19 cellular contexts compared by ENCODE assay signal in genomic region chr14:78612666-78613065, GRCh38.
"Had no signal": no experiment of that assay in that cellular context is flagged by ENCODE, and none has a peak within 500 bp of the region (broad histone marks: within the 10 kb centered on the region; RNA-seq: fewer than 3 reads in every experiment).

No MANE protein-coding gene starts in this region.

- H3K27ac ChIP-seq: brain microvascular endothelial cell, gastroesophageal sphincter, vagina had no signal

- H3K27me3 ChIP-seq: brain microvascular endothelial cell, gastroesophageal sphincter, vagina had no signal

- H3K4me1 ChIP-seq: gastroesophageal sphincter, vagina had no signal

- H3K36me3 ChIP-seq: brain microvascular endothelial cell, gastroesophageal sphincter, vagina had no signal

- DNase-seq: activated CD4-positive, alpha-beta T cell treated with anti-CD3 and anti-CD28 coated beads for 36 hours; activated CD4-positive, alpha-beta T cell treated with anti-CD3 and anti-CD28 coated beads, Interleukin-2, amount 50 U/mL, for 48 hours; activated gamma-delta T cell treated with Interleukin-2 at 50 U/mL for 16 hours; amniotic stem cell; brain microvascular endothelial cell; central memory CD4-positive, alpha-beta T cell; immature natural killer cell; left ventricle myocardium superior; naive thymus-derived CD8-positive, alpha-beta T cell; stimulated activated CD4-positive, alpha-beta T cell treated with anti-CD3 and anti-CD28 coated beads, Interleukin-12 subunit alpha, Interleukin-12 subunit beta, amount 100 ng/mL, for 4 hours; stimulated activated CD4-positive, alpha-beta T cell treated with anti-CD3 and anti-CD28 coated beads, Interleukin-1b, Interleukin-23, amount 100 ng/mL, for 48 hours; stimulated activated naive CD4-positive, alpha-beta T cell treated with Interleukin-2 at 50 U/mL for 16 hours; SW 1271; T-helper 2 cell; trophoblast cell had no signal

- H3K9me3 ChIP-seq: gastroesophageal sphincter, vagina had no signal

- H3K4me3 ChIP-seq: gastroesophageal sphincter, vagina had no signal

- ATAC-seq: activated CD4-positive, alpha-beta T cell treated with anti-CD3 and anti-CD28 coated beads for 36 hours; activated naive CD4-positive, alpha-beta T cell treated with anti-CD3 and anti-CD28 coated beads, Interleukin-2, amount 50 U/mL, for 72 hours; gastroesophageal sphincter; left ventricle myocardium superior; naive thymus-derived CD8-positive, alpha-beta T cell; WTC11 had no signal
